In the genomic region with DNA sequence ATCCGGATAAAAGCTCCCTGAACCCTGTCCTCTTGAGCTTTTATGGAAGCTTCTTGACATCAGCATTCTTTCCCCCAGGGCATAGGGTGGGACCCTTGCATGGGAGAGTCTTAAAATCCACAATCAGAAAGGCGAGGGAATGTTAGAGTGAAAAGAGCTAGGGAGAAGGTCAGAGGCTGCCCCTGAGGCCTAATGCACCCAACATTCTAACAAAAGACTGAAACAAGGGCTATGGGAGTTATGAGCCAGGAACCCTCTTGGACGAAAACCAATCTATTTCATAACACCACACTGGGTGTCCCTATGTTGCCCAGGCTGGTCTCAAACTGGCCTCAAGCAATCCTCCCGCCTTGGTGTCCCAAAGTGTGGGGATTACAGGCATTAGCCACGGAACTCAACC, we compare ENCODE assay signal across 2 cellular contexts.
TF ChIP-seq lines count a peak whose summit lies in the region.

No MANE protein-coding gene starts in this region.

TF ChIP-seq in liver, 16 proteins besides CTCF, POLR2A, EP300 and RAD21:
- TF ChIP-seq FOXA1 (IDR thresholded peaks at IDR 0.05) = no peak
- TF ChIP-seq HNF4A (conservative IDR thresholded peaks at IDR 0.05) = peak; percentile 17 to 32
- TF ChIP-seq, protein P1, sequence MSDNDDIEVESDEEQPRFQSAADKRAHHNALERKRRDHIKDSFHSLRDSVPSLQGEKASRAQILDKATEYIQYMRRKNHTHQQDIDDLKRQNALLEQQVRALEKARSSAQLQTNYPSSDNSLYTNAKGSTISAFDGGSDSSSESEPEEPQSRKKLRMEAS (IDR thresholded peaks at IDR 0.05) = no peak
- TF ChIP-seq RXRA (IDR thresholded peaks at IDR 0.05) = peak; percentile 15 to 31
- no peak for TF ChIP-seq FOXA2 (IDR thresholded peaks at IDR 0.05)
- TF ChIP-seq, protein P2, sequence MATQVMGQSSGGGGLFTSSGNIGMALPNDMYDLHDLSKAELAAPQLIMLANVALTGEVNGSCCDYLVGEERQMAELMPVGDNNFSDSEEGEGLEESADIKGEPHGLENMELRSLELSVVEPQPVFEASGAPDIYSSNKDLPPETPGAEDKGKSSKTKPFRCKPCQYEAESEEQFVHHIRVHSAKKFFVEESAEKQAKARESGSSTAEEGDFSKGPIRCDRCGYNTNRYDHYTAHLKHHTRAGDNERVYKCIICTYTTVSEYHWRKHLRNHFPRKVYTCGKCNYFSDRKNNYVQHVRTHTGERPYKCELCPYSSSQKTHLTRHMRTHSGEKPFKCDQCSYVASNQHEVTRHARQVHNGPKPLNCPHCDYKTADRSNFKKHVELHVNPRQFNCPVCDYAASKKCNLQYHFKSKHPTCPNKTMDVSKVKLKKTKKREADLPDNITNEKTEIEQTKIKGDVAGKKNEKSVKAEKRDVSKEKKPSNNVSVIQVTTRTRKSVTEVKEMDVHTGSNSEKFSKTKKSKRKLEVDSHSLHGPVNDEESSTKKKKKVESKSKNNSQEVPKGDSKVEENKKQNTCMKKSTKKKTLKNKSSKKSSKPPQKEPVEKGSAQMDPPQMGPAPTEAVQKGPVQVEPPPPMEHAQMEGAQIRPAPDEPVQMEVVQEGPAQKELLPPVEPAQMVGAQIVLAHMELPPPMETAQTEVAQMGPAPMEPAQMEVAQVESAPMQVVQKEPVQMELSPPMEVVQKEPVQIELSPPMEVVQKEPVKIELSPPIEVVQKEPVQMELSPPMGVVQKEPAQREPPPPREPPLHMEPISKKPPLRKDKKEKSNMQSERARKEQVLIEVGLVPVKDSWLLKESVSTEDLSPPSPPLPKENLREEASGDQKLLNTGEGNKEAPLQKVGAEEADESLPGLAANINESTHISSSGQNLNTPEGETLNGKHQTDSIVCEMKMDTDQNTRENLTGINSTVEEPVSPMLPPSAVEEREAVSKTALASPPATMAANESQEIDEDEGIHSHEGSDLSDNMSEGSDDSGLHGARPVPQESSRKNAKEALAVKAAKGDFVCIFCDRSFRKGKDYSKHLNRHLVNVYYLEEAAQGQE (IDR thresholded peaks at IDR 0.05) = no peak
- no peak for TF ChIP-seq HNF4G (IDR thresholded peaks at IDR 0.05)

TF ChIP-seq in HepG2, 621 proteins besides CTCF, POLR2A, EP300 and RAD21:
- no peak for TF ChIP-seq PHF5A (CRISPR knock-in tag; IDR thresholded peaks at IDR 0.05; ENCODE audit: low read depth, unreplicated experiment)
- TF ChIP-seq SNRNP70 (IDR thresholded peaks at IDR 0.05; ENCODE audit: low read depth, low read length) = no peak
- no peak for TF ChIP-seq BCL6 (CRISPR knock-in tag; IDR thresholded peaks at IDR 0.05)
- no peak for TF ChIP-seq RFX5 (IDR thresholded peaks at IDR 0.05; ENCODE audit: low read depth, low read length)
- no peak for TF ChIP-seq ZNF788 (CRISPR knock-in tag; IDR thresholded peaks at IDR 0.05; ENCODE audit: borderline replicate concordance)
- no peak for TF ChIP-seq ZSCAN29 (CRISPR knock-in tag; conservative IDR thresholded peaks at IDR 0.05)
- TF ChIP-seq, protein P3, sequence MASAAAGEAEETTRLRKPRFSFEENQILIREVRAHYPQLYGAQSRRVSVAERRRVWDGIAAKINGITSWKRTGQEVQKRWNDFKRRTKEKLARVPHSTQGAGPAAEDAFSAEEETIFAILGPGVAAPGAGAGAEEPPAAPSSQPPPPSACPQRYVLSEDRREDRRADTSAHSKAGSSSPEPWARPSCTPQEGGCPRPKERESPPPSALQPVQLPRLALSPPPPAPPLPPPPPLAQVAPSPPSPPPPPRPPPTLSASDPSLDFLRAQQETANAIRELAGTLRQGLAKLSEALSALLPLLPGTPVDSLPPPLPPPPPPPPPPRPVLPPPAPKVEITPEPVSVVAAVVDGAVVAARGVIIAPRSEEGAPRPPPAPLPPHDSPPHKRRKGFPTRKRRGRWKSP (CRISPR knock-in tag; IDR thresholded peaks at IDR 0.05) = no peak
- no peak for TF ChIP-seq TAF15 (IDR thresholded peaks at IDR 0.05; ENCODE audit: low read depth, low read length, poor library complexity, severe bottlenecking)
- no peak for TF ChIP-seq ZNF232 (CRISPR knock-in tag; IDR thresholded peaks at IDR 0.05; ENCODE audit: borderline replicate concordance)
- no peak for TF ChIP-seq KAT2B (IDR thresholded peaks at IDR 0.05; ENCODE audit: borderline replicate concordance, low read depth, low read length)
- TF ChIP-seq, protein P4, sequence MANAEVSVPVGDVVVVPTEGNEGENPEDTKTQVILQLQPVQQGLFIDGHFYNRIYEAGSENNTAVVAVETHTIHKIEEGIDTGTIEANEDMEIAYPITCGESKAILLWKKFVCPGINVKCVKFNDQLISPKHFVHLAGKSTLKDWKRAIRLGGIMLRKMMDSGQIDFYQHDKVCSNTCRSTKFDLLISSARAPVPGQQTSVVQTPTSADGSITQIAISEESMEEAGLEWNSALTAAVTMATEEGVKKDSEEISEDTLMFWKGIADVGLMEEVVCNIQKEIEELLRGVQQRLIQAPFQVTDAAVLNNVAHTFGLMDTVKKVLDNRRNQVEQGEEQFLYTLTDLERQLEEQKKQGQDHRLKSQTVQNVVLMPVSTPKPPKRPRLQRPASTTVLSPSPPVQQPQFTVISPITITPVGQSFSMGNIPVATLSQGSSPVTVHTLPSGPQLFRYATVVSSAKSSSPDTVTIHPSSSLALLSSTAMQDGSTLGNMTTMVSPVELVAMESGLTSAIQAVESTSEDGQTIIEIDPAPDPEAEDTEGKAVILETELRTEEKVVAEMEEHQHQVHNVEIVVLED (CRISPR knock-in tag; IDR thresholded peaks at IDR 0.05; ENCODE audit: borderline replicate concordance) = no peak
- TF ChIP-seq, protein P5, sequence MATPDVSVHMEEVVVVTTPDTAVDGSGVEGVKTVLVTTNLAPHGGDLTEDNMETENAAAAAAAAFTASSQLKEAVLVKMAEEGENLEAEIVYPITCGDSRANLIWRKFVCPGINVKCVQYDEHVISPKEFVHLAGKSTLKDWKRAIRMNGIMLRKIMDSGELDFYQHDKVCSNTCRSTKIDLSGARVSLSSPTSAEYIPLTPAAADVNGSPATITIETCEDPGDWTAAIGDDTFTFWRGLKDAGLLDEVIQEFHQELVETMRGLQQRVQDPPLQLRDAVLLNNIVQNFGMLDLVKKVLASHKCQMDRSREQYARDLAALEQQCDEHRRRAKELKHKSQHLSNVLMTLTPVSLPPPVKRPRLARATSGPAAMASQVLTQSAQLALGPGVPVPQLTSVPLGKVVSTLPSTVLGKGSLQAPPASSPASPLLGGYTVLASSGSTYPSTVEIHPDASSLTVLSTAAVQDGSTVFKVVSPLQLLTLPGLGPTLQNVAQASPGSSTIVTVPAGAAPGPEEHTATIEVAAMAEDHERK (CRISPR knock-in tag; IDR thresholded peaks at IDR 0.05; ENCODE audit: low read depth) = no peak
- TF ChIP-seq SUZ12 (IDR thresholded peaks at IDR 0.05; ENCODE audit: low read depth, low read length) = no peak
- TF ChIP-seq, protein P6, sequence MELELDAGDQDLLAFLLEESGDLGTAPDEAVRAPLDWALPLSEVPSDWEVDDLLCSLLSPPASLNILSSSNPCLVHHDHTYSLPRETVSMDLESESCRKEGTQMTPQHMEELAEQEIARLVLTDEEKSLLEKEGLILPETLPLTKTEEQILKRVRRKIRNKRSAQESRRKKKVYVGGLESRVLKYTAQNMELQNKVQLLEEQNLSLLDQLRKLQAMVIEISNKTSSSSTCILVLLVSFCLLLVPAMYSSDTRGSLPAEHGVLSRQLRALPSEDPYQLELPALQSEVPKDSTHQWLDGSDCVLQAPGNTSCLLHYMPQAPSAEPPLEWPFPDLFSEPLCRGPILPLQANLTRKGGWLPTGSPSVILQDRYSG (CRISPR knock-in tag; IDR thresholded peaks at IDR 0.05) = no peak
- no peak for TF ChIP-seq PCBP1 (IDR thresholded peaks at IDR 0.05; ENCODE audit: borderline replicate concordance, low read depth, low read length)
- TF ChIP-seq, protein P7, sequence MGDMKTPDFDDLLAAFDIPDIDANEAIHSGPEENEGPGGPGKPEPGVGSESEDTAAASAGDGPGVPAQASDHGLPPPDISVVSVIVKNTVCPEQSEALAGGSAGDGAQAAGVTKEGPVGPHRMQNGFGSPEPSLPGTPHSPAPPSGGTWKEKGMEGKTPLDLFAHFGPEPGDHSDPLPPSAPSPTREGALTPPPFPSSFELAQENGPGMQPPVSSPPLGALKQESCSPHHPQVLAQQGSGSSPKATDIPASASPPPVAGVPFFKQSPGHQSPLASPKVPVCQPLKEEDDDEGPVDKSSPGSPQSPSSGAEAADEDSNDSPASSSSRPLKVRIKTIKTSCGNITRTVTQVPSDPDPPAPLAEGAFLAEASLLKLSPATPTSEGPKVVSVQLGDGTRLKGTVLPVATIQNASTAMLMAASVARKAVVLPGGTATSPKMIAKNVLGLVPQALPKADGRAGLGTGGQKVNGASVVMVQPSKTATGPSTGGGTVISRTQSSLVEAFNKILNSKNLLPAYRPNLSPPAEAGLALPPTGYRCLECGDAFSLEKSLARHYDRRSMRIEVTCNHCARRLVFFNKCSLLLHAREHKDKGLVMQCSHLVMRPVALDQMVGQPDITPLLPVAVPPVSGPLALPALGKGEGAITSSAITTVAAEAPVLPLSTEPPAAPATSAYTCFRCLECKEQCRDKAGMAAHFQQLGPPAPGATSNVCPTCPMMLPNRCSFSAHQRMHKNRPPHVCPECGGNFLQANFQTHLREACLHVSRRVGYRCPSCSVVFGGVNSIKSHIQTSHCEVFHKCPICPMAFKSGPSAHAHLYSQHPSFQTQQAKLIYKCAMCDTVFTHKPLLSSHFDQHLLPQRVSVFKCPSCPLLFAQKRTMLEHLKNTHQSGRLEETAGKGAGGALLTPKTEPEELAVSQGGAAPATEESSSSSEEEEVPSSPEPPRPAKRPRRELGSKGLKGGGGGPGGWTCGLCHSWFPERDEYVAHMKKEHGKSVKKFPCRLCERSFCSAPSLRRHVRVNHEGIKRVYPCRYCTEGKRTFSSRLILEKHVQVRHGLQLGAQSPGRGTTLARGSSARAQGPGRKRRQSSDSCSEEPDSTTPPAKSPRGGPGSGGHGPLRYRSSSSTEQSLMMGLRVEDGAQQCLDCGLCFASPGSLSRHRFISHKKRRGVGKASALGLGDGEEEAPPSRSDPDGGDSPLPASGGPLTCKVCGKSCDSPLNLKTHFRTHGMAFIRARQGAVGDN (CRISPR knock-in tag; IDR thresholded peaks at IDR 0.05) = no peak
- TF ChIP-seq, protein P8, sequence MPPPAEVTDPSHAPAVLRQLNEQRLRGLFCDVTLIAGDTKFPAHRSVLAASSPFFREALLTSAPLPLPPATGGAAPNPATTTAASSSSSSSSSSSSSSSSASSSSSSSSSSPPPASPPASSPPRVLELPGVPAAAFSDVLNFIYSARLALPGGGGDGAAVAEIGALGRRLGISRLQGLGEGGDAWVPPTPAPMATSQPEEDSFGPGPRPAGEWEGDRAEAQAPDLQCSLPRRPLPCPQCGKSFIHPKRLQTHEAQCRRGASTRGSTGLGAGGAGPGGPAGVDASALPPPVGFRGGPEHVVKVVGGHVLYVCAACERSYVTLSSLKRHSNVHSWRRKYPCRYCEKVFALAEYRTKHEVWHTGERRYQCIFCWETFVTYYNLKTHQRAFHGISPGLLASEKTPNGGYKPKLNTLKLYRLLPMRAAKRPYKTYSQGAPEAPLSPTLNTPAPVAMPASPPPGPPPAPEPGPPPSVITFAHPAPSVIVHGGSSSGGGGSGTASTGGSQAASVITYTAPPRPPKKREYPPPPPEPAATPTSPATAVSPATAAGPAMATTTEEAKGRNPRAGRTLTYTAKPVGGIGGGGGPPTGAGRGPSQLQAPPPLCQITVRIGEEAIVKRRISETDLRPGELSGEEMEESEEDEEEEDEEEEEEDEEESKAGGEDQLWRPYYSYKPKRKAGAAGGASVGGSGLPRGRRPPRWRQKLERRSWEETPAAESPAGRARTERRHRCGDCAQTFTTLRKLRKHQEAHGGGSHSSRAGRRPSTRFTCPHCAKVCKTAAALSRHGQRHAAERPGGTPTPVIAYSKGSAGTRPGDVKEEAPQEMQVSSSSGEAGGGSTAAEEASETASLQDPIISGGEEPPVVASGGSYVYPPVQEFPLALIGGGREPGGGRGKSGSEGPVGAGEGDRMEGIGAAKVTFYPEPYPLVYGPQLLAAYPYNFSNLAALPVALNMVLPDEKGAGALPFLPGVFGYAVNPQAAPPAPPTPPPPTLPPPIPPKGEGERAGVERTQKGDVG (CRISPR knock-in tag; IDR thresholded peaks at IDR 0.05; ENCODE audit: borderline replicate concordance) = no peak
- no peak for TF ChIP-seq ZNF44 (CRISPR knock-in tag; IDR thresholded peaks at IDR 0.05)
